ENCODE assay signal across 26 cellular contexts in the genomic region with DNA sequence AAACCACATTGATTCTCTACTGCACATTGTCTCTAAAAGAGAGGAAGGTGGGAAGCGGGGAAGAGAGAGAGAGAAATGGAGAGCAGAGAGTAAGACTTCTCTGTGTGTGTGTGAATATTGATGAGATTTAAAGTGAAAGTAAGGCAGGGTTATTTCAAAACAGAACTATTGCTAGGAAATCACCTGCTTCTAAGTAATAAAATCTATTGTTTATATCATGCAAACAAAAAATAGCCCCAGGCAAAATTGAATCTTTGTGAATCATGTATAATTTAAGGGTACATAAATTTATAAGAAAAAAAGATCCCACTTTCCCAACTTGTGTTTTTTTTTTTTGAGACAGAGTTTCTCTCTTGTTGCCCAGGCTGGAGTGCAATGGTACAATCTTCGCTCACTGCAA. TPM values are rescaled to one million over a fixed set of nuclear protein-coding genes. Genes with fewer than 3 reads are reported as not detected.
"Had no signal": no experiment of that assay in that cellular context is flagged by ENCODE, and none has a peak within 500 bp of the region (broad histone marks: within the 10 kb centered on the region; RNA-seq: fewer than 3 reads in every experiment).

No MANE protein-coding gene starts in this region.

- H3K27ac Mint-ChIP-seq: activated naive CD8-positive, alpha-beta T cell treated with anti-CD3 and anti-CD28 coated beads, Interleukin-2, amount 50 U/mL, for 24 hours; brain; dendritic cell treated with granulocyte-macrophage colony-stimulating factor and Interleukin-4, amounts not matched to agents 40 ng/mL and 50 ng/mL, for 4 days; immature natural killer cell; nephron progenitor cell had no signal

- H3K4me1 ChIP-seq: foreskin keratinocyte, upper lobe of right lung had no signal

- H3K27me3 ChIP-seq: foreskin keratinocyte, hepatocyte, upper lobe of right lung had no signal

- ATAC-seq: activated naive CD8-positive, alpha-beta T cell treated with anti-CD3 and anti-CD28 coated beads, Interleukin-2, amount 50 U/mL, for 24 hours; foreskin keratinocyte; left lobe of liver; mucosa of descending colon; SK-N-SH treated with all-trans-retinoic acid at 6 μM for 48 hours; upper lobe of right lung had no signal

- H3K4me1 Mint-ChIP-seq: brain, immature natural killer cell had no signal

- H3K4me3 ChIP-seq: hepatocyte, mucosa of descending colon, upper lobe of right lung had no signal

- H2AFZ ChIP-seq: hepatocyte had no signal

- H3K9me3 Mint-ChIP-seq: activated naive CD8-positive, alpha-beta T cell treated with anti-CD3 and anti-CD28 coated beads, Interleukin-2, amount 50 U/mL, for 24 hours; dendritic cell treated with granulocyte-macrophage colony-stimulating factor and Interleukin-4, amounts not matched to agents 40 ng/mL and 50 ng/mL, for 4 days; immature natural killer cell had no signal

- H3K27ac ChIP-seq: foreskin keratinocyte, hepatocyte, upper lobe of right lung, WERI-Rb-1 had no signal

- H3K9me3 ChIP-seq: mucosa of descending colon, upper lobe of right lung had no signal

- H3K36me3 ChIP-seq: upper lobe of right lung, WERI-Rb-1 had no signal

- H3K27me3 Mint-ChIP-seq: activated naive CD8-positive, alpha-beta T cell treated with anti-CD3 and anti-CD28 coated beads, Interleukin-2, amount 50 U/mL, for 24 hours; dendritic cell treated with granulocyte-macrophage colony-stimulating factor and Interleukin-4, amounts not matched to agents 40 ng/mL and 50 ng/mL, for 4 days had no signal

- H3K4me2 ChIP-seq: hepatocyte had no signal

- H3K4me3 Mint-ChIP-seq: activated naive CD8-positive, alpha-beta T cell treated with anti-CD3 and anti-CD28 coated beads, Interleukin-2, amount 50 U/mL, for 24 hours; brain; dendritic cell treated with granulocyte-macrophage colony-stimulating factor and Interleukin-4, amounts not matched to agents 40 ng/mL and 50 ng/mL, for 4 days; immature natural killer cell; nephron progenitor cell had no signal

- H3K79me2 ChIP-seq: hepatocyte had no signal

- H3K36me3 Mint-ChIP-seq: brain had no signal

- DNase-seq: activated CD4-positive, alpha-beta T cell treated with anti-CD3 and anti-CD28 coated beads, Interleukin-2, amount 50 U/mL, for 48 hours; activated gamma-delta T cell; activated naive CD4-positive, alpha-beta T cell treated with anti-CD3 and anti-CD28 coated beads, Interleukin-2, amount 50 U/mL, for 16 hours; activated naive CD8-positive, alpha-beta T cell treated with anti-CD3 and anti-CD28 coated beads, Interleukin-2, amount 50 U/mL, for 24 hours; aorta; effector CD4-positive, alpha-beta T cell; erythroblast; foreskin keratinocyte; immature natural killer cell; mucosa of descending colon; nephron progenitor cell; nucleus accumbens; retina; stimulated activated CD4-positive, alpha-beta T cell treated with anti-CD3 and anti-CD28 coated beads, Interleukin-2, amount 100 ng/mL, for 48 hours; stimulated activated CD8-positive, alpha-beta memory T cell treated with anti-CD3 and anti-CD28 coated beads, Interleukin-4, amount 100 ng/mL, for 48 hours; stimulated activated naive CD4-positive, alpha-beta T cell; upper lobe of right lung; WERI-Rb-1 had no signal

RNA-seq across cellular contexts. Expression of a gene that starts 1.2 kb away (rescaled TPM):
- total RNA-seq: foreskin keratinocyte, kidney epithelial cell, posterior vena cava, subcutaneous adipose tissue had no signal
